9 cellular contexts compared by ENCODE assay signal in genomic region chr22:46731246-46732040, GRCh38. TPM values are rescaled to one million over a fixed set of nuclear protein-coding genes. Genes with fewer than 3 reads are reported as not detected.
DNase-seq lines count a peak whose midpoint lies in the region; ATAC-seq, FAIRE-seq and TF ChIP-seq lines count a peak whose summit lies in the region.
"Had no signal": no experiment of that assay in that cellular context is flagged by ENCODE, and none has a peak within 500 bp of the region (broad histone marks: within the 10 kb centered on the region; RNA-seq: fewer than 3 reads in every experiment).

No MANE protein-coding gene starts in this region.

- peaks cover 26% of the 10 kb centered on the region for H3K4me1 Mint-ChIP-seq in activated T-helper 17 cell treated with anti-CD3 and anti-CD28 coated beads, Interleukin-2, amount 50 U/mL, for 72 hours

- H3K27me3 Mint-ChIP-seq in activated T-helper 17 cell treated with anti-CD3 and anti-CD28 coated beads, Interleukin-2, amount 50 U/mL, for 72 hours, result no peaks in the 10 kb centered on the region

- ATAC-seq in activated T-helper 17 cell treated with anti-CD3 and anti-CD28 coated beads, Interleukin-2, amount 50 U/mL, for 72 hours (replicated peaks), result no peak
- no peak for ATAC-seq in HG03439 (IDR thresholded peaks at IDR 0.05; ENCODE audit: unreplicated experiment)

- H3K9me3 Mint-ChIP-seq in activated T-helper 17 cell treated with anti-CD3 and anti-CD28 coated beads, Interleukin-2, amount 50 U/mL, for 72 hours, result no peaks in the 10 kb centered on the region

- dilution Hi-C loops in keratinocyte (cut with MboI; ENCODE audit: extremely low pct_ligation_motif_present, low sequenced_read_pairs), result no loop called here

- H3K36me3 Mint-ChIP-seq in activated T-helper 17 cell treated with anti-CD3 and anti-CD28 coated beads, Interleukin-2, amount 50 U/mL, for 72 hours (ENCODE audit: low read depth), result peaks cover 97% of the 10 kb centered on the region

- FAIRE-seq in keratinocyte (lab: Jason Lieb, UNC), result no peak

- H3K4me3 ChIP-seq in keratinocyte (ENCODE audit: control insufficient read depth in 2 of 3, extremely low read depth in 1 of 3, insufficient read depth in 2 of 3, low read depth in 1 of 3, low read length in 3 of 3) (no peak overlapping the region), testis (no peak overlapping the region), vagina (no peak overlapping the region)

- DNase-seq in SHP77 (lab: John Stamatoyannopoulos, UW) (peak; percentile 39 to 57), SHP77 treated with DMSO at 0.1 percent for 48 hours (lab: John Stamatoyannopoulos, UW) (no peak), keratinocyte (ENCODE audit: low read depth, low spot score) (no peak), testis (peak; percentile 69), vagina (ENCODE audit: extremely low spot score in 2 of 2) (no peak)
- DNase-seq in stimulated activated CD4-positive, alpha-beta T cell treated with anti-CD3 and anti-CD28 coated beads, Interleukin-2, amount 100 ng/mL, for 48 hours, result no peak

- WGBS in testis, 2 donors, result 64 to 67% methylated on average over 14 to 22 of the region's 22 CpGs

- H3K79me2 ChIP-seq in keratinocyte (ENCODE audit: control insufficient read depth, insufficient read depth, low read length), result peaks cover 14% of the 10 kb centered on the region

- peak overlapping the region; percentile 93 for H3K4me3 Mint-ChIP-seq in activated T-helper 17 cell treated with anti-CD3 and anti-CD28 coated beads, Interleukin-2, amount 50 U/mL, for 72 hours

- TF ChIP-seq POLR2A in testis (IDR thresholded peaks at IDR 0.05) (no peak), vagina (IDR thresholded peaks at IDR 0.05) (no peak)

- H3K9me3 ChIP-seq in keratinocyte (ENCODE audit: control insufficient read depth, low read depth, low read length) (no peaks in the 10 kb centered on the region), testis (no peaks in the 10 kb centered on the region), vagina (no peaks in the 10 kb centered on the region)
- H3K9me3 ChIP-seq: neutrophil had no signal

- H3K36me3 ChIP-seq in keratinocyte (ENCODE audit: control insufficient read depth in 2 of 2, extremely low read depth in 1 of 2, insufficient read depth in 2 of 2, low read length in 2 of 2), result no peaks in the 10 kb centered on the region
- no peaks in the 10 kb centered on the region for H3K36me3 ChIP-seq in testis (ENCODE audit: low read depth, missing control alignments)
- no peaks in the 10 kb centered on the region for H3K36me3 ChIP-seq in vagina

- H4K20me1 ChIP-seq in keratinocyte (ENCODE audit: control insufficient read depth, extremely low read depth, insufficient read depth, low read length), result no peaks in the 10 kb centered on the region

- H3K9me1 ChIP-seq in keratinocyte (ENCODE audit: control insufficient read depth, extremely low read depth, insufficient read depth, low read length), result no peaks in the 10 kb centered on the region

- H3K9ac ChIP-seq in keratinocyte (ENCODE audit: control insufficient read depth, extremely low read depth, insufficient read depth, low read length), result peak overlapping the region; percentile 44

- H2AFZ ChIP-seq in keratinocyte (ENCODE audit: control insufficient read depth, low read length), result peak overlapping the region; percentile 56

- H3K27ac ChIP-seq in keratinocyte (ENCODE audit: control insufficient read depth, insufficient read depth, low read length) (no peak overlapping the region), testis (no peak overlapping the region), vagina (no peak overlapping the region)
- H3K27ac ChIP-seq: neutrophil had no signal

- H3K27me3 ChIP-seq in keratinocyte (ENCODE audit: control insufficient read depth, extremely low read depth, insufficient read depth, low read length) (no peaks in the 10 kb centered on the region), testis (no peaks in the 10 kb centered on the region), vagina (no peaks in the 10 kb centered on the region)
- H3K27me3 ChIP-seq: neutrophil had no signal

- H3K27ac Mint-ChIP-seq in activated T-helper 17 cell treated with anti-CD3 and anti-CD28 coated beads, Interleukin-2, amount 50 U/mL, for 72 hours, result peak overlapping the region; percentile 97

- H3K4me2 ChIP-seq in keratinocyte (ENCODE audit: control insufficient read depth, extremely low read depth, insufficient read depth, low read depth, low read length), result peak overlapping the region; percentile 56

- intact Hi-C loops in testis (cut with DNase I; ENCODE audit: low total_unique reads) (no loop called here), vagina (cut with DNase I) (no loop called here)

- H3K4me1 ChIP-seq in keratinocyte (ENCODE audit: control insufficient read depth, extremely low read depth, insufficient read depth, low read length), result peaks cover 22% of the 10 kb centered on the region
- H3K4me1 ChIP-seq in testis, result peaks cover 22% of the 10 kb centered on the region
- H3K4me1 ChIP-seq in vagina, result peaks cover 73% of the 10 kb centered on the region

- TF ChIP-seq CTCF in keratinocyte (optimal IDR thresholded peaks at IDR 0.05 in 1 of 3, IDR thresholded peaks at IDR 0.05 in 1 of 3, conservative IDR thresholded peaks at IDR 0.05 in 1 of 3; ENCODE audit: extremely low read depth in 1 of 3, insufficient read depth in 2 of 3, low read length in 3 of 3) (no peak), testis (IDR thresholded peaks at IDR 0.05) (no peak), vagina (IDR thresholded peaks at IDR 0.05) (no peak)

RNA-seq across cellular contexts. Expression of gene CERK, which starts 6.6 kb away (rescaled TPM):
- 100 to 1,000 TPM in 1 of 2 donors, 10 to 100 TPM in 1; 90.7 to 124 TPM for total RNA-seq in activated T-helper 17 cell treated with anti-CD3 and anti-CD28 coated beads, Interleukin-2, amount 50 U/mL, for 72 hours
- polyA plus RNA-seq in keratinocyte, result 11.7 to 12.7 TPM (median 11.9 TPM) in 3 replicates
- 10.3 TPM for polyA plus RNA-seq in keratinocyte (2011; ENCODE audit: low read depth)
- 7.9 and 9.0 TPM in 2 replicates for polyA plus RNA-seq in keratinocyte (2011; cell fraction: cytosol; rRNA removed)
- 8.3 and 9.7 TPM in 2 replicates for polyA plus RNA-seq in keratinocyte (2011; cell fraction: nucleus; rRNA removed)
- polyA plus RNA-seq in keratinocyte (2012; ENCODE audit: low replicate concordance), result 11.7 and 12.5 TPM in 2 replicates
- polyA minus RNA-seq in keratinocyte, result 19.9 to 24.0 TPM (median 20.7 TPM) in 3 replicates
- polyA minus RNA-seq in keratinocyte (2011; cell fraction: cytosol; rRNA and poly(A)+ RNA removed), result 20.1 TPM
- polyA minus RNA-seq in keratinocyte (2011; cell fraction: nucleus; rRNA and poly(A)+ RNA removed), result 7.1 and 9.8 TPM in 2 replicates
- 10 to 100 TPM; 14.0 to 17.0 TPM for total RNA-seq in testis
- 21.3 TPM for polyA plus RNA-seq in testis (ENCODE audit: insufficient read depth, low read depth, low replicate concordance)
- total RNA-seq in vagina, result 37.3 TPM

RNA-seq across cellular contexts. Expression of gene TBC1D22A, which starts 31.0 kb away (rescaled TPM):
- 100 to 1,000 TPM in 1 of 2 donors, 10 to 100 TPM in 1; 52.4 to 108 TPM for total RNA-seq in activated T-helper 17 cell treated with anti-CD3 and anti-CD28 coated beads, Interleukin-2, amount 50 U/mL, for 72 hours
- polyA plus RNA-seq in keratinocyte, result 17.7 to 22.7 TPM (median 20.9 TPM) in 3 replicates
- 25.3 TPM for polyA plus RNA-seq in keratinocyte (2011; ENCODE audit: low read depth)
- 20.4 and 25.8 TPM in 2 replicates for polyA plus RNA-seq in keratinocyte (2011; cell fraction: cytosol; rRNA removed)
- 16.9 and 19.1 TPM in 2 replicates for polyA plus RNA-seq in keratinocyte (2011; cell fraction: nucleus; rRNA removed)
- polyA plus RNA-seq in keratinocyte (2012; ENCODE audit: low replicate concordance), result 15.0 and 23.9 TPM in 2 replicates
- polyA minus RNA-seq in keratinocyte, result 14.2 to 21.3 TPM (median 14.7 TPM) in 3 replicates
- 19.6 TPM for polyA minus RNA-seq in keratinocyte (2011; cell fraction: cytosol; rRNA and poly(A)+ RNA removed)
- polyA minus RNA-seq in keratinocyte (2011; cell fraction: nucleus; rRNA and poly(A)+ RNA removed), result 11.9 and 20.6 TPM in 2 replicates
- total RNA-seq in testis, result 10 to 100 TPM; 28.5 to 32.8 TPM
- polyA plus RNA-seq in testis (ENCODE audit: insufficient read depth, low read depth, low replicate concordance), result 16.6 TPM
- total RNA-seq in vagina, result 38.3 TPM

Comparison
In these comparisons a context has a peak if more than half of its experiments do, and no peak if none do; other contexts are left out.
1. DNase-seq: peak in SHP77 (2 of 2) and testis (single experiment); none in SHP77 treated with DMSO at 0.1 percent for 48 hours (single experiment), keratinocyte (single experiment), vagina (0 of 2) and stimulated activated CD4-positive, alpha-beta T cell treated with anti-CD3 and anti-CD28 coated beads, Interleukin-2, amount 100 ng/mL, for 48 hours (0 of 2).